Comparison of ENCODE assay signal across 14 cellular contexts in the genomic region with DNA sequence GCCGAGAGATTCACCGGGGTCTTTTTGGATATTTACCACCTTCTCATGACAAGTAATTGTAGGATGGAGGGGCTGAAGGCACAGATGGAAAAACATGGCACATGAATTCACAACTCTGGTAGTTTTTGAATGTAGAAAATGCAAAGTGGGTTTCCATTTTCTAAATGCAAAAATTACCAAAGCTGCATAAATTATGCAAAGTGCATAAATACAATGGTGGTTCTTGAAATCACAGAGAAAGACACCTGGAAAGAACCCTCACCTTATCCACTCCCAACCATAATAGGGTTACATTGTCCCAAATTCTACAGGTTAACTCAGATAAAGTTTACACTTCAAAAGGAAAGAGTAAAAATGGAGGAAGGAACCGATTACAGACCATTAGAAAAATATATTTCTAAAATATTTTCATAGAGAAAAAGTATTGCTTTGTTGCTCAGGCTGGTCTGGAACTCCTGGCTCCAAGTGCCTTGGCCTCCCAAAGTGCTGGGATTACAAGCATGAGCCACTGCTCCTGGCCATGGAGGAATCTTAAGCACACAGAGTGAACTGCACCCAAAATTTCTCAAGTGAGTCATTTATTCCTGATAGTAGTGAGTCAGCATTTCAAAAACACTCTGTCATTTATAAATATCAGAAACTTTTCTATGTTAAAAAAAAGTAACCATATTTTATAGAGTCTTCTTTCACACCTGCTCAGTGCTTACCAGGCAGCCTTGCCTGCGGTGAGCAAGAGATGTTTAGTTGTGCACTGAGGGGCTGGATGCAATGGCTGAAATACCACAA.
DNase-seq lines count a peak whose midpoint lies in the region; ATAC-seq and TF ChIP-seq lines count a peak whose summit lies in the region.
"Had no signal": no experiment of that assay in that cellular context is flagged by ENCODE, and none has a peak within 500 bp of the region (broad histone marks: within the 10 kb centered on the region; RNA-seq: fewer than 3 reads in every experiment).

No MANE protein-coding gene starts in this region.

- POLR2A ChIA-PET in MCF 10A (lab: Yijun Ruan, JAX): interaction anchor here (1.4 to 2.6 kb wide), 3 partner anchors 11 to 13 kb away, joined by 5 to 14 read pairs (median 12); no protein-coding TSS in a partner anchor

- BruUV-seq in MCF 10A (replicated peaks; lab: Mats Ljungman, UMichigan): no TSS peak

- 89 to 96% (median 90%) methylated on average over 4 of the region's 4 CpGs for WGBS in adrenal gland, 4 donors

- TF ChIP-seq CTCF in MCF 10A (IDR thresholded peaks at IDR 0.05; ENCODE audit: unreplicated experiment) (no peak), breast epithelium (IDR thresholded peaks at IDR 0.05) (no peak), adrenal gland (IDR thresholded peaks at IDR 0.05) (no peak), foreskin keratinocyte (conservative IDR thresholded peaks at IDR 0.05) (no peak), glutamatergic neuron (IDR thresholded peaks at IDR 0.05; ENCODE audit: partially characterized antibody, unreplicated experiment) (no peak)

- H3K27me3 ChIP-seq in breast epithelium (no peaks in the 10 kb centered on the region), adrenal gland (no peaks in the 10 kb centered on the region), foreskin keratinocyte (no peaks in the 10 kb centered on the region)
- H3K27me3 ChIP-seq: cardiac muscle cell, neural progenitor cell had no signal

- no peaks in the 10 kb centered on the region for H3K36me3 Mint-ChIP-seq in MCF 10A (ENCODE audit: insufficient read depth, unreplicated experiment)
- H3K36me3 Mint-ChIP-seq in glutamatergic neuron (ENCODE audit: unreplicated experiment): no peaks in the 10 kb centered on the region
- H3K36me3 Mint-ChIP-seq: neural progenitor cell; stimulated activated memory B cell treated with anti-CD40 and anti-IgM and Interleukin-4, amounts not matched to agents 10 μg/mL and 1 μg/mL and 100 μg/mL, for 72 hours had no signal

- no peaks in the 10 kb centered on the region for H3K36me3 ChIP-seq in breast epithelium
- H3K36me3 ChIP-seq in adrenal gland (replicated peaks in 1 of 2): no peaks in the 10 kb centered on the region
- H3K36me3 ChIP-seq: cardiac muscle cell, neural progenitor cell had no signal

- H3K27me3 Mint-ChIP-seq in MCF 10A (ENCODE audit: insufficient read depth, unreplicated experiment) (no peaks in the 10 kb centered on the region), glutamatergic neuron (ENCODE audit: unreplicated experiment) (peaks cover 1% of the 10 kb centered on the region)

- H3K9me3 ChIP-seq in breast epithelium (no peaks in the 10 kb centered on the region), adrenal gland (replicated peaks in 1 of 3) (no peaks in the 10 kb centered on the region)

- peak; percentile 80 for DNase-seq in MCF 10A (ENCODE audit: unreplicated experiment)
- no peak for DNase-seq in breast epithelium (ENCODE audit: low spot score in 2 of 2)
- peak; percentile 37 to 69 (median 55) for DNase-seq in adrenal gland
- DNase-seq in foreskin keratinocyte: peak; percentile 84 to 100
- no peak for DNase-seq in SIG-M5 treated with dmso at 0.1 percent for 504 hours (lab: John Stamatoyannopoulos, UW; ENCODE audit: unreplicated experiment)
- no peak for DNase-seq in glutamatergic neuron
- DNase-seq: AML-193, H7, SIG-M5 had no signal

- intact Hi-C loops in MCF 10A (cut with micrococcal nuclease) (no loop called here), breast epithelium (cut with DNase I; ENCODE audit: low total_unique reads) (no loop called here), adrenal gland (cut with DNase I) (no loop called here)

- H3K27ac Mint-ChIP-seq in MCF 10A (ENCODE audit: low read depth, unreplicated experiment) (peak overlapping the region; percentile 31), glutamatergic neuron (ENCODE audit: unreplicated experiment) (no peak overlapping the region)
- H3K27ac Mint-ChIP-seq: neural progenitor cell; stimulated activated memory B cell treated with anti-CD40 and anti-IgM and Interleukin-4, amounts not matched to agents 10 μg/mL and 1 μg/mL and 100 μg/mL, for 72 hours had no signal

- CTCF ChIA-PET in MCF 10A (lab: Yijun Ruan, JAX): interaction anchor here (6.1 kb wide), 1 partner anchor 11 kb away, joined by 34 read pairs; no protein-coding TSS in a partner anchor

- H3K9me3 Mint-ChIP-seq in MCF 10A (ENCODE audit: unreplicated experiment) (no peaks in the 10 kb centered on the region), glutamatergic neuron (ENCODE audit: unreplicated experiment) (peaks cover 2% of the 10 kb centered on the region)
- H3K9me3 Mint-ChIP-seq: neural progenitor cell; stimulated activated memory B cell treated with anti-CD40 and anti-IgM and Interleukin-4, amounts not matched to agents 10 μg/mL and 1 μg/mL and 100 μg/mL, for 72 hours had no signal

- H3K4me3 Mint-ChIP-seq in MCF 10A (ENCODE audit: unreplicated experiment) (no peak overlapping the region), glutamatergic neuron (ENCODE audit: unreplicated experiment) (no peak overlapping the region)
- H3K4me3 Mint-ChIP-seq: neural progenitor cell; stimulated activated memory B cell treated with anti-CD40 and anti-IgM and Interleukin-4, amounts not matched to agents 10 μg/mL and 1 μg/mL and 100 μg/mL, for 72 hours had no signal

- peaks cover 35% of the 10 kb centered on the region for H3K4me1 Mint-ChIP-seq in MCF 10A (ENCODE audit: insufficient read depth, unreplicated experiment)
- H3K4me1 Mint-ChIP-seq in glutamatergic neuron (ENCODE audit: low read depth, unreplicated experiment): no peaks in the 10 kb centered on the region
- H3K4me1 Mint-ChIP-seq: neural progenitor cell; stimulated activated memory B cell treated with anti-CD40 and anti-IgM and Interleukin-4, amounts not matched to agents 10 μg/mL and 1 μg/mL and 100 μg/mL, for 72 hours had no signal

- H3K27ac ChIP-seq in breast epithelium: no peak overlapping the region
- H3K27ac ChIP-seq in adrenal gland: peak overlapping the region in 2 of 5 donors; percentile 31 to 42
- H3K27ac ChIP-seq in foreskin keratinocyte: peak overlapping the region; percentile 15
- H3K27ac ChIP-seq: cardiac muscle cell, neural progenitor cell had no signal

- TF ChIP-seq POLR2A in breast epithelium (IDR thresholded peaks at IDR 0.05) (no peak), adrenal gland (IDR thresholded peaks at IDR 0.05) (no peak)

- H3K4me3 ChIP-seq in breast epithelium: no peak overlapping the region
- no peak overlapping the region for H3K4me3 ChIP-seq in adrenal gland
- H3K4me3 ChIP-seq: cardiac muscle cell, neural progenitor cell had no signal

- H3K4me1 ChIP-seq in breast epithelium (no peaks in the 10 kb centered on the region), adrenal gland (replicated peaks in 1 of 2) (no peaks in the 10 kb centered on the region), foreskin keratinocyte (peaks cover 34% of the 10 kb centered on the region)

- ATAC-seq in foreskin keratinocyte: peak; percentile 73
- no peak for ATAC-seq in GM21529 (IDR thresholded peaks at IDR 0.05; ENCODE audit: unreplicated experiment)
- ATAC-seq in HG03280 (IDR thresholded peaks at IDR 0.05; ENCODE audit: unreplicated experiment): no peak
- ATAC-seq: stimulated activated memory B cell treated with anti-CD40 and anti-IgM and Interleukin-4, amounts not matched to agents 10 μg/mL and 1 μg/mL and 100 μg/mL, for 72 hours had no signal

Comparison
In these comparisons a context has a peak if more than half of its experiments do, and no peak if none do; other contexts are left out.
1. DNase-seq: peak in MCF 10A (single experiment), adrenal gland (7 of 7) and foreskin keratinocyte (2 of 2); none in breast epithelium (0 of 2), SIG-M5 treated with dmso at 0.1 percent for 504 hours (single experiment) and glutamatergic neuron (single experiment).